ENCODE assay signal across 17 cellular contexts in genomic region chr3:122926322-122926721, GRCh38.
DNase-seq lines count a peak whose midpoint lies in the region; ATAC-seq, FAIRE-seq and TF ChIP-seq lines count a peak whose summit lies in the region.
"Had no signal": no experiment of that assay in that cellular context is flagged by ENCODE, and none has a peak within 500 bp of the region (broad histone marks: within the 10 kb centered on the region; RNA-seq: fewer than 3 reads in every experiment).

No MANE protein-coding gene starts in this region.

- H3K36me3 ChIP-seq in RWPE2 (ENCODE audit: low read depth), result no peaks in the 10 kb centered on the region
- H3K36me3 ChIP-seq in neuronal stem cell (replicated peaks in 1 of 2; ENCODE audit: control insufficient read depth in 2 of 2, insufficient read depth in 2 of 2, low read length in 2 of 2), result peaks cover 0 to 100% of the 10 kb centered on the region in 2 donors
- H3K36me3 ChIP-seq: BLaER1 had no signal

- no peak for TF ChIP-seq CTCF in RWPE2 (IDR thresholded peaks at IDR 0.05; ENCODE audit: poor library complexity, severe bottlenecking)

- H3K27me3 ChIP-seq in RWPE2 (ENCODE audit: insufficient read depth, poor library complexity, severe bottlenecking), result peaks cover 21% of the 10 kb centered on the region
- H3K27me3 ChIP-seq in neuronal stem cell (ENCODE audit: control insufficient read depth in 3 of 3, insufficient read depth in 3 of 3, low read depth in 1 of 3, low read length in 3 of 3), result peaks cover 0 to 10% (median 0%) of the 10 kb centered on the region in 3 experiments

- no peak overlapping the region for H2AK5ac ChIP-seq in neuronal stem cell (ENCODE audit: low read depth, low read length)

- no peak overlapping the region for H2BK15ac ChIP-seq in neuronal stem cell (ENCODE audit: low read length)

- no peak overlapping the region for H4K91ac ChIP-seq in neuronal stem cell (ENCODE audit: low read depth, low read length, poor library complexity)

- H2AFZ ChIP-seq in neuronal stem cell (ENCODE audit: low read length), result no peak overlapping the region
- H2AFZ ChIP-seq: GM23338 had no signal

- H4K8ac ChIP-seq in neuronal stem cell (ENCODE audit: low read depth, low read length), result no peak overlapping the region

- H2BK5ac ChIP-seq in neuronal stem cell (ENCODE audit: low read length), result no peak overlapping the region

- no peak for ATAC-seq in RWPE2 (ENCODE audit: low read depth)
- ATAC-seq: GM23338 had no signal

- no peak overlapping the region for H2BK120ac ChIP-seq in neuronal stem cell (ENCODE audit: low read depth, low read length)

- H3K4me3 ChIP-seq in RWPE2 (ENCODE audit: severe bottlenecking), result no peak overlapping the region
- no peak overlapping the region for H3K4me3 ChIP-seq in neuronal stem cell (ENCODE audit: low read length in 2 of 2)
- H3K4me3 ChIP-seq: BLaER1, GM23338 had no signal

- no peak overlapping the region for H3K27ac ChIP-seq in RWPE2 (ENCODE audit: poor library complexity, severe bottlenecking)
- no peak overlapping the region for H3K27ac ChIP-seq in neuronal stem cell (replicated peaks; ENCODE audit: low read length)
- H3K27ac ChIP-seq: BLaER1, HL-60 had no signal

- no CpG with 5 or more reads among the region's 20 CpGs for WGBS in neuronal stem cell (ENCODE audit: extremely low coverage in 2 of 2, insufficient read length in 2 of 2, insufficient replicate concordance in 1 of 2), 2 donors

- peak; percentile 72 for FAIRE-seq in urothelium cell line (lab: Jason Lieb, UNC)
- FAIRE-seq: H54 had no signal

- H3K4me2 ChIP-seq in neuronal stem cell (ENCODE audit: insufficient read depth, low read length, poor library complexity, severe bottlenecking), result no peak overlapping the region
- H3K4me2 ChIP-seq: BLaER1, GM23338 had no signal

- H3K14ac ChIP-seq in neuronal stem cell (ENCODE audit: low read length), result peak overlapping the region; percentile 40

- peak; percentile 44 for DNase-seq in activated effector memory CD4-positive, alpha-beta T cell treated with anti-CD3 and anti-CD28 coated beads, Interleukin-2, amount 50 U/mL, for 16 hours
- DNase-seq in activated effector memory CD4-positive, alpha-beta T cell treated with Interleukin-2 at 50 U/mL for 16 hours, result no peak
- peak; percentile 61 for DNase-seq in RWPE2 (ENCODE audit: low spot score)
- DNase-seq in neuronal stem cell (ENCODE audit: low spot score), result no peak
- no peak for DNase-seq in urothelium cell line (ENCODE audit: low spot score)
- DNase-seq in OCI-M1 (lab: John Stamatoyannopoulos, UW), result no peak
- no peak for DNase-seq in NCI-H2081 treated with DMSO at 0.1 percent for 48 hours (lab: John Stamatoyannopoulos, UW)
- DNase-seq: 8988T; CD4-positive, alpha-beta memory T cell; DMS153; DMS79; GF-D8; HCEC 1CT had no signal

- H3K9me3 ChIP-seq in RWPE2 (ENCODE audit: severe bottlenecking) (no peaks in the 10 kb centered on the region), neuronal stem cell (replicated peaks in 1 of 2; ENCODE audit: control insufficient read depth in 2 of 2, insufficient read depth in 1 of 2, low read depth in 1 of 2, low read length in 2 of 2) (no peaks in the 10 kb centered on the region)

- no peak overlapping the region for H3K18ac ChIP-seq in neuronal stem cell (ENCODE audit: low read length)

- H3K79me1 ChIP-seq in neuronal stem cell (ENCODE audit: low read depth, low read length), result no peaks in the 10 kb centered on the region

- peaks cover 7% of the 10 kb centered on the region for H3K4me1 ChIP-seq in RWPE2 (ENCODE audit: insufficient read depth, poor library complexity, severe bottlenecking)
- peaks cover 0 to 2% of the 10 kb centered on the region in 2 donors for H3K4me1 ChIP-seq in neuronal stem cell (ENCODE audit: control insufficient read depth in 2 of 2, insufficient read depth in 1 of 2, low read depth in 1 of 2, low read length in 2 of 2)

- H2BK12ac ChIP-seq in neuronal stem cell (ENCODE audit: low read length), result peak overlapping the region; percentile 42

- no peak overlapping the region for H3K4ac ChIP-seq in neuronal stem cell (ENCODE audit: low read length)

- peak overlapping the region; percentile 59 for H3K23ac ChIP-seq in neuronal stem cell (ENCODE audit: low read depth, low read length, poor library complexity)

- H3K9ac ChIP-seq in neuronal stem cell (ENCODE audit: low read depth, low read length, poor library complexity), result no peak overlapping the region
- H3K9ac ChIP-seq: BLaER1 had no signal

Comparison
In these comparisons a context has a peak if more than half of its experiments do, and no peak if none do; other contexts are left out.
1. DNase-seq: peak in activated effector memory CD4-positive, alpha-beta T cell treated with anti-CD3 and anti-CD28 coated beads, Interleukin-2, amount 50 U/mL, for 16 hours (single experiment) and RWPE2 (single experiment); none in activated effector memory CD4-positive, alpha-beta T cell treated with Interleukin-2 at 50 U/mL for 16 hours (single experiment), neuronal stem cell (single experiment), urothelium cell line (single experiment), OCI-M1 (single experiment) and NCI-H2081 treated with DMSO at 0.1 percent for 48 hours (single experiment).